Comparison of ENCODE assay signal across 9 cellular contexts in the genomic region with DNA sequence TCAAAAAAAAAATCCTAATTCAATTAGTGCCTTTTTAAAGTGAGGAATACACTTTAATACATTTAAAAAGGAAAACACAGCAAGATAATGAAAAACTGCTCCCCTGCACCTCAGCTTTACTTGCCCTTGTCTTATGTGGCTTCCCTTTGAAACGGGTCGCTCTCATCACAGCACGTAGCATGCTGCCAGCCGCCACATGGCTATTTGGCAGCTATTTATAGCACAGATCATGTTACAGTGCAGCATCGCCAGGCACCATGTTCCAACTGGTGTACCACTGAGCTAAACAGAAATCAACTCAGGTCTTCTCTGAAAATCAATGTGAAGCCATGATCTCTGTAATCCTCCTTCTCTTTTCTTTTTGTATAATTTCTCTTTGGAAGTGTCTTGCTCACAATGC.
DNase-seq lines count a peak whose midpoint lies in the region; ATAC-seq and TF ChIP-seq lines count a peak whose summit lies in the region.
"Had no signal": no experiment of that assay in that cellular context is flagged by ENCODE, and none has a peak within 500 bp of the region (broad histone marks: within the 10 kb centered on the region; RNA-seq: fewer than 3 reads in every experiment).

No MANE protein-coding gene starts in this region.

- no peak overlapping the region for H3K27ac ChIP-seq in tibial nerve

- TF ChIP-seq EP300 in tibial nerve (IDR thresholded peaks at IDR 0.05): no peak

- no peak overlapping the region for H3K27ac Mint-ChIP-seq in activated CD4-positive, alpha-beta T cell treated with anti-CD3 and anti-CD28 coated beads, Interleukin-2, amount 10 ng/mL, durations not matched to agents 24 days and 14 days
- H3K27ac Mint-ChIP-seq: immature natural killer cell had no signal

- DNase-seq in AG08396 (ENCODE audit: low spot score): peak; percentile 11
- DNase-seq in NCI-H1105 treated with DMSO at 0.1 percent for 48 hours (lab: John Stamatoyannopoulos, UW): peak; percentile 79
- DNase-seq in OCI-M1 (lab: John Stamatoyannopoulos, UW): peak; percentile 41
- peak; percentile 57 for DNase-seq in left cardiac atrium
- DNase-seq in activated CD4-positive, alpha-beta T cell treated with anti-CD3 and anti-CD28 coated beads, Interleukin-2, amount 10 ng/mL, durations not matched to agents 24 days and 14 days: no peak
- DNase-seq in tibial nerve (ENCODE audit: low spot score in 2 of 2): no peak
- no peak for DNase-seq in stimulated activated CD4-positive, alpha-beta T cell treated with anti-CD3 and anti-CD28 coated beads, Interleukin-4, amount 100 ng/mL, for 24 hours
- DNase-seq: immature natural killer cell had no signal

- WGBS in tibial nerve, 2 donors: 6% methylated on average over 5 of the region's 5 CpGs

- peak; percentile 94 to 96 for ATAC-seq in left cardiac atrium
- ATAC-seq in HG03354 (IDR thresholded peaks at IDR 0.05; ENCODE audit: poor library complexity, severe bottlenecking, unreplicated experiment): no peak

- no peak overlapping the region for H3K4me3 ChIP-seq in tibial nerve

- H3K4me3 Mint-ChIP-seq in activated CD4-positive, alpha-beta T cell treated with anti-CD3 and anti-CD28 coated beads, Interleukin-2, amount 10 ng/mL, durations not matched to agents 24 days and 14 days: no peak overlapping the region
- H3K4me3 Mint-ChIP-seq: immature natural killer cell had no signal

- H3K4me1 ChIP-seq in tibial nerve: no peaks in the 10 kb centered on the region

- no peaks in the 10 kb centered on the region for H3K9me3 ChIP-seq in tibial nerve

- intact Hi-C loops in left cardiac atrium (cut with DNase I): no loop called here
- intact Hi-C loops in activated CD4-positive, alpha-beta T cell treated with anti-CD3 and anti-CD28 coated beads, Interleukin-2, amount 10 ng/mL, durations not matched to agents 24 days and 14 days (cut with micrococcal nuclease): no loop called here

- no peaks in the 10 kb centered on the region for H3K36me3 Mint-ChIP-seq in activated CD4-positive, alpha-beta T cell treated with anti-CD3 and anti-CD28 coated beads, Interleukin-2, amount 10 ng/mL, durations not matched to agents 24 days and 14 days (ENCODE audit: low read depth)

- H3K9me3 Mint-ChIP-seq in activated CD4-positive, alpha-beta T cell treated with anti-CD3 and anti-CD28 coated beads, Interleukin-2, amount 10 ng/mL, durations not matched to agents 24 days and 14 days: no peaks in the 10 kb centered on the region
- H3K9me3 Mint-ChIP-seq: immature natural killer cell had no signal

- no peaks in the 10 kb centered on the region for H3K36me3 ChIP-seq in tibial nerve

- H3K4me1 Mint-ChIP-seq in activated CD4-positive, alpha-beta T cell treated with anti-CD3 and anti-CD28 coated beads, Interleukin-2, amount 10 ng/mL, durations not matched to agents 24 days and 14 days: no peaks in the 10 kb centered on the region
- H3K4me1 Mint-ChIP-seq: immature natural killer cell had no signal

- H3K27me3 ChIP-seq in tibial nerve: no peaks in the 10 kb centered on the region

- TF ChIP-seq POLR2A in tibial nerve (IDR thresholded peaks at IDR 0.05): no peak

- no peak for TF ChIP-seq CTCF in tibial nerve (IDR thresholded peaks at IDR 0.05)

- no peaks in the 10 kb centered on the region for H3K27me3 Mint-ChIP-seq in activated CD4-positive, alpha-beta T cell treated with anti-CD3 and anti-CD28 coated beads, Interleukin-2, amount 10 ng/mL, durations not matched to agents 24 days and 14 days

Comparison
In these comparisons a context has a peak if more than half of its experiments do, and no peak if none do; other contexts are left out.
1. DNase-seq: peak in AG08396 (single experiment), NCI-H1105 treated with DMSO at 0.1 percent for 48 hours (single experiment), OCI-M1 (single experiment) and left cardiac atrium (single experiment); none in activated CD4-positive, alpha-beta T cell treated with anti-CD3 and anti-CD28 coated beads, Interleukin-2, amount 10 ng/mL, durations not matched to agents 24 days and 14 days (single experiment), tibial nerve (0 of 2) and stimulated activated CD4-positive, alpha-beta T cell treated with anti-CD3 and anti-CD28 coated beads, Interleukin-4, amount 100 ng/mL, for 24 hours (single experiment).